Comparison of ENCODE assay signal across 3 cellular contexts in genomic region chr6:156350337-156350736, GRCh38.
"Had no signal": no experiment of that assay in that cellular context is flagged by ENCODE, and none has a peak within 500 bp of the region (broad histone marks: within the 10 kb centered on the region; RNA-seq: fewer than 3 reads in every experiment).

No MANE protein-coding gene starts in this region.

- DNase-seq: GDM1, GF-D8 had no signal

- H3K4me3 ChIP-seq: GM12878 had no signal
